8 cellular contexts compared by ENCODE assay signal in the genomic region with DNA sequence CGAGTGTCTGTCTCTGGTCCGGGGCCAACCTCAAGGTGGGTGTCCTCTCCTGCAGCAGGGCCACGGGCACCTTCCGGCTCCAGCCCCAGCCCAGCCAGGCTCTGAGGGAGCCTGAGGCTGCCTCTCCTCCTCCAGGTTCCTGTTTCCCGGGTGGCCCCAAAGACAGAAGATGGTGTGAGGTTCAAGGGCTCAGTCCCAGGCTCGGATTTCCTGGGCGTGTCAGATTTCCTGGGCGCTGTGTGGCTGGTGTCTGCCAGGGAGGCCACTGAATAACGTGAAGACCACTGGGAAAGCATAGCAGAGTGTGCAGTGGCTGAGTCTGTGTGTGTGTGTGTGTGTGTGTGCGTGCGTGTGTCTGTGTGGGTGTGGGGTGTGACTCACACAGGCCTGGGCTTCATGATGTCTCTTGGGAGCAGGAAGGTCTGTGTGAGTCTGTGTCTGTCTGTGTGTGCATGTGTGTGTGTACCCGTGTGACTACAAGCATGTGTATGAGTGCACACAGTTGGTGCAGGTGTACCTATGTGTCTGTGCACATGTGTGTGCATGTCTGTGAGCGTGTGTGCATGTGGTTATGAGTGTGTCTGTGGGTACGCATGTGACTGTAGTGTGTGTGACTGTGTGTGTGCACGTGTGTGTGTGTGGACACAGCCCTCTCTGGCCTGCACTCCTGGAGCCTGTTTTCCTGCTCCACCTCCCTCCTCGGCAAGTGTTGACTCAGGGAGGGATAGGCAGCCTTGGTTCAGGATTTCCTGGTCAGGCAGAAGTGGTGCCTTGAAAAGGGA. TPM values are rescaled to one million over a fixed set of nuclear protein-coding genes. Genes with fewer than 3 reads are reported as not detected.
DNase-seq lines count a peak whose midpoint lies in the region; ATAC-seq, FAIRE-seq and TF ChIP-seq lines count a peak whose summit lies in the region.

No MANE protein-coding gene starts in this region.

- H3K4me1 ChIP-seq in left lung = peaks cover 16 to 38% of the 10 kb centered on the region in 2 donors

- TF ChIP-seq CTCF in left lung (IDR thresholded peaks at IDR 0.05) (no peak), lower leg skin (IDR thresholded peaks at IDR 0.05) (peak in 1 of 3 donors; percentile 62)

- TF ChIP-seq POLR2A in lower leg skin (IDR thresholded peaks at IDR 0.05) = no peak

- DNase-seq in COLO668 (lab: John Stamatoyannopoulos, UW; ENCODE audit: unreplicated experiment) (peak; percentile 2), MV-4-11 (lab: John Stamatoyannopoulos, UW) (peak; percentile 97), amniotic stem cell (lab: John Stamatoyannopoulos, UW) (peak; percentile 58), left lung (peak; percentile 81 to 82), lower leg skin (ENCODE audit: low spot score in 2 of 2) (no peak), RCC 7860 (ENCODE audit: low spot score) (no peak)
- DNase-seq in stimulated activated CD8-positive, alpha-beta memory T cell treated with anti-CD3 and anti-CD28 coated beads, Interleukin-4, amount 100 ng/mL, for 48 hours = peak; percentile 67

- H3K36me3 ChIP-seq in left lung = no peaks in the 10 kb centered on the region

- no peaks in the 10 kb centered on the region for H3K27me3 ChIP-seq in left lung

- H3K27ac ChIP-seq in left lung = peak overlapping the region; percentile 63 to 82

- intact Hi-C loops in left lung (cut with DNase I) (no loop called here), lower leg skin (cut with DNase I; ENCODE audit: low total_unique reads) (no loop called here)

- no peak overlapping the region for H3K4me3 ChIP-seq in left lung
- H3K4me3 ChIP-seq in lower leg skin (ENCODE audit: low read depth, poor library complexity, severe bottlenecking) = no peak overlapping the region

- FAIRE-seq in RCC 7860 (lab: Jason Lieb, UNC) = no peak

- 16 to 26% methylated on average over 13 to 14 of the region's 16 CpGs for WGBS in lower leg skin, 2 donors

- H3K9me3 ChIP-seq in left lung = no peaks in the 10 kb centered on the region

- ATAC-seq in left lung (peak; percentile 88), HG03045 (IDR thresholded peaks at IDR 0.05; ENCODE audit: unreplicated experiment) (no peak)

RNA-seq across cellular contexts. Expression of gene CEBPA, which starts 28.3 kb away (rescaled TPM):
- 10 to 100 TPM; 43.4 to 93.8 TPM for total RNA-seq in left lung
- 100 to 1,000 TPM; 228 to 297 (median 255) TPM for total RNA-seq in lower leg skin

RNA-seq across cellular contexts. Expression of gene SLC7A10, which starts 48.4 kb away (rescaled TPM):
- under 1 TPM in 1 of 2 donors, not detected in 1; 0.50 TPM for total RNA-seq in left lung
- total RNA-seq in lower leg skin = under 1 TPM in 1 of 4 donors, not detected in 3; 0.62 TPM

Comparison
In these comparisons a context has a peak if more than half of its experiments do, and no peak if none do; other contexts are left out.
1. DNase-seq: peak in COLO668 (single experiment), MV-4-11 (single experiment), amniotic stem cell (single experiment), left lung (2 of 2) and stimulated activated CD8-positive, alpha-beta memory T cell treated with anti-CD3 and anti-CD28 coated beads, Interleukin-4, amount 100 ng/mL, for 48 hours (single experiment); none in lower leg skin (0 of 2) and RCC 7860 (single experiment).